In the genomic region with DNA sequence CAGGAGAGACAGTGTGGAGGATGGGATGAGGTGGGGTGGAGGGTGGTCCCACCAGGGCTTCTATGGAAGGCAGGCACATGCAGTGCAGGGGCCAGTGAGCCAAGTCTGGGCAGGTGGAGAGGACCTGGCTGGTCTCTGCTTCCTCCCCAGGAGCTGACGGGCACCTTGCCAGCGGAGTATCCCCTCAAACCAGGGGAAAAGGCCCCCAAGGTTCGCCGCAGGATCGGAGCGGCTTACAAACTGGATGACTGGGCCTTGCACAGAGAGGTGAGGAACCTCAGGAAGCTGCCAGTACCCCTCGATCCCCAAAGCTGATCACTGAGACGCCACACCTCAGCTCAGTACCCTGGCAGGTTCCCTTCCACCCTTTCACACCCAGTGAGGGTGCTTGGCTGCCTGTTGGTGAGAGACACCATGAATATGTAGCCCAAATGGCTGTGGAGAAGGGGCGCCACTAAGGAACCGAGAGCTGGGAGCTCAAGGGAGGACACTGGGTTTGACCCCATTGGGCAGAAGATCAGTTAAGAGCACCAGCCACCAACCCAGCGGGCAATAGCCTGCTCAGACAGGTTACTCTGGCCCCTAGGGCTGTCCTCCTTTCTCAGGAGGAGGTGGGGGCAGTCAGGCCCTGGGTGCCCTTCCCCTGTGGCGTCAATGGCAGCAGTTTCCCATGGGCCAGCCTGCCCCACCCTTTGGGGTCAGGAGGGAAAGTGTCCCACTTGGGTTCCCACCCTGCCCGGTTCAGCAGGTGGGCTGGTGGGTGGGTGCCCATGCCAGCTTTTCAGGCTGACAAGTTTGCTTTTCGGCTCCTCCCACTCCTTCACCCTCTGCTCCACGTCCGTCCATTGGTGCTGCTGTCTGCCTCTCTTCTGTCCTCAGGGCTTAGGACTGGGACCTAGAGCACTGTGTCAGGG, we compare ENCODE assay signal across 1 cellular context.
A peak's percentile ranks its signal among the peaks of the same experiment; 100 is the strongest.
TF ChIP-seq lines count a peak whose summit lies in the region.

No MANE protein-coding gene starts in this region.

TF ChIP-seq in K562, 482 proteins besides CTCF, POLR2A, EP300 and RAD21:
- no peak for TF ChIP-seq ZEB2 (IDR thresholded peaks at IDR 0.05)
- peak; percentile 30; the same call in 1 of the 2 replicates for TF ChIP-seq PKNOX1 (IDR thresholded peaks at IDR 0.05)
